Comparison of ENCODE assay signal across 30 cellular contexts in the genomic region with DNA sequence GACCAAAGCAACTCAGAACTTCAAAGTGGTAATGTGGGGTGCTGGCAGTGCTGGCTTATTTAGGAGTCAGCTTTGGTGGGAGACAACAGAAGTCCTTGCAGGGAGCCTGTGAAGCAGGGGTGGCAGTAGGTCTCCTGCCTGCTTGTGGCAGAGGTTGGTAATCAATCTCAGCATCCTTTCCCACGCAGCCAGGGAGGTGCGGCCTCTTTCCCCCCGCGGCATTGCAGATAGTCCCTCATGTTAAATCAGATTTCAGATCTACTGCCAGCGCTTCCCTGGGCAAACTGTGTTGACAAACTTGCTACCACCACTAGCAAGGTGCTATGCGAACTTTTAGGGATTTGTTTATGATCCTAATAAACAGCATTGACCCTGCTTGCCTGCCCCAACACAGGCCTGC.
"Had no signal": no experiment of that assay in that cellular context is flagged by ENCODE, and none has a peak within 500 bp of the region (broad histone marks: within the 10 kb centered on the region; RNA-seq: fewer than 3 reads in every experiment).

No MANE protein-coding gene starts in this region.

- H3K4me1 ChIP-seq: parathyroid adenoma had no signal

- ATAC-seq: activated CD4-positive, alpha-beta T cell treated with anti-CD3 and anti-CD28 coated beads for 36 hours; activated CD8-positive, alpha-beta memory T cell treated with anti-CD3 and anti-CD28 coated beads, Interleukin-2, amount 10 ng/mL, durations not matched to agents 7 days and 5 days; activated CD8-positive, alpha-beta T cell treated with anti-CD3 and anti-CD28 coated beads, Interleukin-2, amount 10 ng/mL, durations not matched to agents 7 days and 5 days; left cardiac atrium; left ventricle myocardium superior; stimulated activated naive B cell treated with anti-CD40 and anti-IgM and Interleukin-4, amounts not matched to agents 10 μg/mL and 1 μg/mL and 100 μg/mL, for 72 hours had no signal

- H3K27me3 ChIP-seq: breast epithelium, right atrium auricular region, stomach, suprapubic skin, tibial nerve had no signal

- H3K27ac ChIP-seq: breast epithelium, parathyroid adenoma, right atrium auricular region, suprapubic skin, tibial nerve had no signal

- H2AFZ ChIP-seq: parathyroid adenoma had no signal

- H3K4me3 Mint-ChIP-seq: activated B cell treated with CpG ODN at 0.5 μM for 24 hours; activated CD4-positive, alpha-beta T cell treated with anti-CD3 and anti-CD28 coated beads for 36 hours; activated CD8-positive, alpha-beta memory T cell treated with anti-CD3 and anti-CD28 coated beads, Interleukin-2, amount 10 ng/mL, durations not matched to agents 7 days and 5 days; activated CD8-positive, alpha-beta T cell treated with anti-CD3 and anti-CD28 coated beads, Interleukin-2, amount 10 ng/mL, durations not matched to agents 7 days and 5 days; activated naive CD4-positive, alpha-beta T cell treated with anti-CD3 and anti-CD28 coated beads for 36 hours; stimulated activated naive B cell treated with anti-CD40 and anti-IgM and Interleukin-4, amounts not matched to agents 10 μg/mL and 1 μg/mL and 100 μg/mL, for 72 hours; T-helper 2 cell treated with Interferon-gamma antibody and Interleukin-4, amounts not matched to agents 5 μg/mL and 100 μg/mL, for 36 hours had no signal

- H3K9me3 ChIP-seq: breast epithelium, right atrium auricular region, stomach, suprapubic skin, tibial nerve had no signal

- H3K4me1 Mint-ChIP-seq: activated CD4-positive, alpha-beta T cell treated with anti-CD3 and anti-CD28 coated beads for 36 hours; activated CD8-positive, alpha-beta memory T cell treated with anti-CD3 and anti-CD28 coated beads, Interleukin-2, amount 10 ng/mL, durations not matched to agents 7 days and 5 days had no signal

- H3K9me3 Mint-ChIP-seq: activated B cell treated with CpG ODN at 0.5 μM for 24 hours; activated naive CD4-positive, alpha-beta T cell treated with anti-CD3 and anti-CD28 coated beads for 36 hours; naive B cell; stimulated activated naive B cell treated with anti-CD40 and anti-IgM and Interleukin-4, amounts not matched to agents 10 μg/mL and 1 μg/mL and 100 μg/mL, for 72 hours; T-helper 2 cell treated with Interferon-gamma antibody and Interleukin-4, amounts not matched to agents 5 μg/mL and 100 μg/mL, for 36 hours had no signal

- DNase-seq: activated B cell treated with CpG ODN at 0.5 μM for 24 hours; activated CD4-positive, alpha-beta T cell treated with anti-CD3 and anti-CD28 coated beads for 36 hours; activated CD8-positive, alpha-beta memory T cell treated with anti-CD3 and anti-CD28 coated beads, Interleukin-2, amount 10 ng/mL, durations not matched to agents 7 days and 5 days; activated CD8-positive, alpha-beta T cell treated with anti-CD3 and anti-CD28 coated beads, Interleukin-2, amount 10 ng/mL, durations not matched to agents 7 days and 5 days; activated naive CD4-positive, alpha-beta T cell treated with anti-CD3 and anti-CD28 coated beads for 36 hours; activated T-cell treated with anti-CD3 and anti-CD28 coated beads, Interleukin-2, amount 50 U/mL, for 48 hours; central memory CD4-positive, alpha-beta T cell; dermis blood vessel endothelial cell; effector CD8-positive, alpha-beta T cell; foreskin fibroblast; head of caudate nucleus; hippocampal formation; left cardiac atrium; left ventricle myocardium superior; mammary epithelial cell; naive B cell; occipital lobe; stimulated activated CD4-positive, alpha-beta T cell treated with anti-CD3 and anti-CD28 coated beads, Interleukin-1b, Interleukin-23, amount 100 ng/mL, for 48 hours; stimulated activated CD4-positive, alpha-beta T cell treated with anti-CD3 and anti-CD28 coated beads, Interleukin-4, amount 100 ng/mL, for 4 hours; stimulated activated CD8-positive, alpha-beta memory T cell treated with anti-CD3 and anti-CD28 coated beads, Interleukin-4, amount 100 ng/mL, for 48 hours; stimulated activated naive B cell treated with anti-CD40 and anti-IgM and Interleukin-4, amounts not matched to agents 10 μg/mL and 1 μg/mL and 100 μg/mL, for 72 hours; stomach; T-helper 1 cell had no signal

- H3K27ac Mint-ChIP-seq: activated B cell treated with CpG ODN at 0.5 μM for 24 hours; activated CD4-positive, alpha-beta T cell treated with anti-CD3 and anti-CD28 coated beads for 36 hours; activated CD8-positive, alpha-beta memory T cell treated with anti-CD3 and anti-CD28 coated beads, Interleukin-2, amount 10 ng/mL, durations not matched to agents 7 days and 5 days; activated naive CD4-positive, alpha-beta T cell treated with anti-CD3 and anti-CD28 coated beads for 36 hours had no signal

- H3K9ac ChIP-seq: parathyroid adenoma had no signal

- H3K27me3 Mint-ChIP-seq: activated B cell treated with CpG ODN at 0.5 μM for 24 hours; activated CD4-positive, alpha-beta T cell treated with anti-CD3 and anti-CD28 coated beads for 36 hours; activated CD8-positive, alpha-beta memory T cell treated with anti-CD3 and anti-CD28 coated beads, Interleukin-2, amount 10 ng/mL, durations not matched to agents 7 days and 5 days; naive B cell; stimulated activated naive B cell treated with anti-CD40 and anti-IgM and Interleukin-4, amounts not matched to agents 10 μg/mL and 1 μg/mL and 100 μg/mL, for 72 hours had no signal

- H3K4me3 ChIP-seq: breast epithelium, right atrium auricular region, smooth muscle cell, stomach, suprapubic skin, tibial nerve had no signal

- H3K4me2 ChIP-seq: smooth muscle cell had no signal
